ENCODE assay signal across 1 cellular context in the genomic region with DNA sequence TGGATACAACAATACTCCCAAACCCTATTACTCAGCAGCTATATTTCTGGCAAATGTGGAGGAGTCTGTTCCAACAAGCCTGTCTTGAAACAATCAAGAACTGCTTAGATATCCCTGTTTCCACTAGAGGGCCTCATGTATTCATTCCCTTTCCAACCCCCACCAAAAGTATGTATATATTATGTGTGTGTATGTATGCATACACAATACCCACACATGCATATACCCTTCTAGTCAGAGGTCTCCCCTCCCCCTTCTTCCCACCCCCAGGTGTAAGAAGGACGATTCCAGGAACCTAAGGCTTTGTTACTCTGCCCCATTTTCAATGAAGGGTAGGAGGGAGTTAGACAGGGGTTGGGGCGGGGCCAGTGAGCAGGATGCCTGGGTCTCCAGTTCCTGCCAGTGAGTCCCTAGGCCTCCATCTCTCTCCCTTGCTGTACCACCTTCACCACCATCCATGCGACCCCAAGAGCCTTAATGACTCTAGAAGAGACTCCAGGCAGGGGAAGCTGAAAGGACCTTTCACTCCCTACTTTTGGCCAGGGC.
A peak's percentile ranks its signal among the peaks of the same experiment; 100 is the strongest.
TF ChIP-seq lines count a peak whose summit lies in the region.

TSS of gene DGKA (plus strand) at position 392 of the 546 bp plus-strand sequence. CDS start 5,342 bp downstream, outside the sequence.

TF ChIP-seq in K562, 482 proteins besides CTCF, POLR2A, EP300 and RAD21 (continued from another document and continues in another):
- no peak for TF ChIP-seq HINFP (tag; conservative IDR thresholded peaks at IDR 0.05; ENCODE audit: low read depth)
- no peak; the same call in 1 of the 2 replicates for TF ChIP-seq EP400 (IDR thresholded peaks at IDR 0.05)
- TF ChIP-seq HMG20B (CRISPR knock-in tag; IDR thresholded peaks at IDR 0.05) = no peak
- no peak for TF ChIP-seq ZNF175 (CRISPR knock-in tag; IDR thresholded peaks at IDR 0.05; ENCODE audit: low read depth)
- no peak for TF ChIP-seq E2F3 (CRISPR knock-in tag; IDR thresholded peaks at IDR 0.05)
- TF ChIP-seq, protein P1, sequence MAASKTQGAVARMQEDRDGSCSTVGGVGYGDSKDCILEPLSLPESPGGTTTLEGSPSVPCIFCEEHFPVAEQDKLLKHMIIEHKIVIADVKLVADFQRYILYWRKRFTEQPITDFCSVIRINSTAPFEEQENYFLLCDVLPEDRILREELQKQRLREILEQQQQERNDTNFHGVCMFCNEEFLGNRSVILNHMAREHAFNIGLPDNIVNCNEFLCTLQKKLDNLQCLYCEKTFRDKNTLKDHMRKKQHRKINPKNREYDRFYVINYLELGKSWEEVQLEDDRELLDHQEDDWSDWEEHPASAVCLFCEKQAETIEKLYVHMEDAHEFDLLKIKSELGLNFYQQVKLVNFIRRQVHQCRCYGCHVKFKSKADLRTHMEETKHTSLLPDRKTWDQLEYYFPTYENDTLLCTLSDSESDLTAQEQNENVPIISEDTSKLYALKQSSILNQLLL (CRISPR knock-in tag; IDR thresholded peaks at IDR 0.05; ENCODE audit: borderline replicate concordance) = no peak
- no peak for TF ChIP-seq MIER1 (IDR thresholded peaks at IDR 0.05; ENCODE audit: low read depth)
- TF ChIP-seq ZBTB7A (IDR thresholded peaks at IDR 0.05; ENCODE audit: borderline replicate concordance, control insufficient read depth, low read depth, low read length) = 0 out of 2 replicates have a peak, but pooled peaks have one; percentile 14
- TF ChIP-seq TAL1 (IDR thresholded peaks at IDR 0.05) = no peak
- TF ChIP-seq CREB1 (IDR thresholded peaks at IDR 0.05) = no peak
- no peak for TF ChIP-seq CREB1 (CRISPR knock-in tag; IDR thresholded peaks at IDR 0.05)
- TF ChIP-seq, protein P2, sequence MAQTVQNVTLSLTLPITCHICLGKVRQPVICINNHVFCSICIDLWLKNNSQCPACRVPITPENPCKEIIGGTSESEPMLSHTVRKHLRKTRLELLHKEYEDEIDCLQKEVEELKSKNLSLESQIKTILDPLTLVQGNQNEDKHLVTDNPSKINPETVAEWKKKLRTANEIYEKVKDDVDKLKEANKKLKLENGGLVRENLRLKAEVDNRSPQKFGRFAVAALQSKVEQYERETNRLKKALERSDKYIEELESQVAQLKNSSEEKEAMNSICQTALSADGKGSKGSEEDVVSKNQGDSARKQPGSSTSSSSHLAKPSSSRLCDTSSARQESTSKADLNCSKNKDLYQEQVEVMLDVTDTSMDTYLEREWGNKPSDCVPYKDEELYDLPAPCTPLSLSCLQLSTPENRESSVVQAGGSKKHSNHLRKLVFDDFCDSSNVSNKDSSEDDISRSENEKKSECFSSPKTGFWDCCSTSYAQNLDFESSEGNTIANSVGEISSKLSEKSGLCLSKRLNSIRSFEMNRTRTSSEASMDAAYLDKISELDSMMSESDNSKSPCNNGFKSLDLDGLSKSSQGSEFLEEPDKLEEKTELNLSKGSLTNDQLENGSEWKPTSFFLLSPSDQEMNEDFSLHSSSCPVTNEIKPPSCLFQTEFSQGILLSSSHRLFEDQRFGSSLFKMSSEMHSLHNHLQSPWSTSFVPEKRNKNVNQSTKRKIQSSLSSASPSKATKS (CRISPR knock-in tag; IDR thresholded peaks at IDR 0.05) = no peak
- TF ChIP-seq ARHGAP35 (IDR thresholded peaks at IDR 0.05; ENCODE audit: partially characterized antibody) = no peak
- peak; percentile 55 for TF ChIP-seq VEZF1 (CRISPR knock-in tag; IDR thresholded peaks at IDR 0.05)
- TF ChIP-seq, protein P3, sequence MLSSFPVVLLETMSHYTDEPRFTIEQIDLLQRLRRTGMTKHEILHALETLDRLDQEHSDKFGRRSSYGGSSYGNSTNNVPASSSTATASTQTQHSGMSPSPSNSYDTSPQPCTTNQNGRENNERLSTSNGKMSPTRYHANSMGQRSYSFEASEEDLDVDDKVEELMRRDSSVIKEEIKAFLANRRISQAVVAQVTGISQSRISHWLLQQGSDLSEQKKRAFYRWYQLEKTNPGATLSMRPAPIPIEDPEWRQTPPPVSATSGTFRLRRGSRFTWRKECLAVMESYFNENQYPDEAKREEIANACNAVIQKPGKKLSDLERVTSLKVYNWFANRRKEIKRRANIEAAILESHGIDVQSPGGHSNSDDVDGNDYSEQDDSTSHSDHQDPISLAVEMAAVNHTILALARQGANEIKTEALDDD (IDR thresholded peaks at IDR 0.05) = no peak
- TF ChIP-seq FOS (IDR thresholded peaks at IDR 0.05; ENCODE audit: extremely low read depth, insufficient read length) = no peak
- no peak for TF ChIP-seq XRCC4 (IDR thresholded peaks at IDR 0.05; ENCODE audit: extremely low read depth, insufficient read depth, insufficient read length)
- no peak for TF ChIP-seq KDM5B (IDR thresholded peaks at IDR 0.05; ENCODE audit: insufficient replicate concordance, low read depth, low read length)
- peak in 1 of 2 experiments; percentile 47; a peak in 3 of 4 replicates for TF ChIP-seq FOXK2 (conservative IDR thresholded peaks at IDR 0.05 in 1 of 2, IDR thresholded peaks at IDR 0.05 in 1 of 2; ENCODE audit: low read depth in 2 of 2)
- TF ChIP-seq, protein P4, sequence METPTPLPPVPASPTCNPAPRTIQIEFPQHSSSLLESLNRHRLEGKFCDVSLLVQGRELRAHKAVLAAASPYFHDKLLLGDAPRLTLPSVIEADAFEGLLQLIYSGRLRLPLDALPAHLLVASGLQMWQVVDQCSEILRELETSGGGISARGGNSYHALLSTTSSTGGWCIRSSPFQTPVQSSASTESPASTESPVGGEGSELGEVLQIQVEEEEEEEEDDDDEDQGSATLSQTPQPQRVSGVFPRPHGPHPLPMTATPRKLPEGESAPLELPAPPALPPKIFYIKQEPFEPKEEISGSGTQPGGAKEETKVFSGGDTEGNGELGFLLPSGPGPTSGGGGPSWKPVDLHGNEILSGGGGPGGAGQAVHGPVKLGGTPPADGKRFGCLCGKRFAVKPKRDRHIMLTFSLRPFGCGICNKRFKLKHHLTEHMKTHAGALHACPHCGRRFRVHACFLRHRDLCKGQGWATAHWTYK (CRISPR knock-in tag; IDR thresholded peaks at IDR 0.05) = no peak
- no peak for TF ChIP-seq RFX5 (IDR thresholded peaks at IDR 0.05; ENCODE audit: low read depth, low read length)
- no peak for TF ChIP-seq SPI1 (IDR thresholded peaks at IDR 0.05; ENCODE audit: borderline replicate concordance, low read depth, low read length)
- no peak for TF ChIP-seq ZFP30 (CRISPR knock-in tag; IDR thresholded peaks at IDR 0.05; ENCODE audit: borderline replicate concordance)
- TF ChIP-seq, protein P5, sequence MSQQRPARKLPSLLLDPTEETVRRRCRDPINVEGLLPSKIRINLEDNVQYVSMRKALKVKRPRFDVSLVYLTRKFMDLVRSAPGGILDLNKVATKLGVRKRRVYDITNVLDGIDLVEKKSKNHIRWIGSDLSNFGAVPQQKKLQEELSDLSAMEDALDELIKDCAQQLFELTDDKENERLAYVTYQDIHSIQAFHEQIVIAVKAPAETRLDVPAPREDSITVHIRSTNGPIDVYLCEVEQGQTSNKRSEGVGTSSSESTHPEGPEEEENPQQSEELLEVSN (IDR thresholded peaks at IDR 0.05; ENCODE audit: borderline replicate concordance in 1 of 2, extremely low read depth in 1 of 2, insufficient read depth in 1 of 2, insufficient read length in 1 of 2, low read depth in 1 of 2, low read length in 1 of 2, poor library complexity in 1 of 2, severe bottlenecking in 1 of 2) = no peak
- TF ChIP-seq HDAC8 (tag; IDR thresholded peaks at IDR 0.05) = no peak
- TF ChIP-seq, protein P6, sequence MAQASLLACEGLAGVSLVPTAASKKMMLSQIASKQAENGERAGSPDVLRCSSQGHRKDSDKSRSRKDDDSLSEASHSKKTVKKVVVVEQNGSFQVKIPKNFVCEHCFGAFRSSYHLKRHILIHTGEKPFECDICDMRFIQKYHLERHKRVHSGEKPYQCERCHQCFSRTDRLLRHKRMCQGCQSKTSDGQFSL (CRISPR knock-in tag; IDR thresholded peaks at IDR 0.05) = no peak
- TF ChIP-seq, protein P6 (tag; IDR thresholded peaks at IDR 0.05) = no peak
- TF ChIP-seq MLLT1 (IDR thresholded peaks at IDR 0.05) = no peak
- TF ChIP-seq KLF6 (CRISPR knock-in tag; IDR thresholded peaks at IDR 0.05; ENCODE audit: borderline replicate concordance) = no peak
- TF ChIP-seq SAFB (IDR thresholded peaks at IDR 0.05; ENCODE audit: borderline replicate concordance, low read depth, low read length) = no peak
- no peak for TF ChIP-seq RFX7 (CRISPR knock-in tag; IDR thresholded peaks at IDR 0.05)
- no peak for TF ChIP-seq BRCA1 (IDR thresholded peaks at IDR 0.05)
- no peak for TF ChIP-seq BRCA1 (CRISPR knock-in tag; IDR thresholded peaks at IDR 0.05)
- no peak for TF ChIP-seq ZNF184 (CRISPR knock-in tag; IDR thresholded peaks at IDR 0.05)
- no peak for TF ChIP-seq EWSR1 (IDR thresholded peaks at IDR 0.05; ENCODE audit: borderline replicate concordance, low read depth, partially characterized antibody)
- TF ChIP-seq ATF6 (CRISPR knock-in tag; IDR thresholded peaks at IDR 0.05) = no peak
- TF ChIP-seq MAFK (IDR thresholded peaks at IDR 0.05; ENCODE audit: low read length) = 0 out of 2 replicates have a peak, but pooled peaks have one; percentile 2
- no peak for TF ChIP-seq MCM2 (IDR thresholded peaks at IDR 0.05; ENCODE audit: low read depth)
- TF ChIP-seq ZNF830 (CRISPR knock-in tag; IDR thresholded peaks at IDR 0.05) = no peak
- TF ChIP-seq NCOR1 (IDR thresholded peaks at IDR 0.05) = no peak
- 0 out of 2 replicates have a peak, but pooled peaks have one; percentile 17 for TF ChIP-seq BHLHE40 (IDR thresholded peaks at IDR 0.05; ENCODE audit: low read length)
- no peak for TF ChIP-seq AFF1 (IDR thresholded peaks at IDR 0.05; ENCODE audit: low read depth in 1 of 2, partially characterized antibody in 2 of 2)
